In the genomic region with DNA sequence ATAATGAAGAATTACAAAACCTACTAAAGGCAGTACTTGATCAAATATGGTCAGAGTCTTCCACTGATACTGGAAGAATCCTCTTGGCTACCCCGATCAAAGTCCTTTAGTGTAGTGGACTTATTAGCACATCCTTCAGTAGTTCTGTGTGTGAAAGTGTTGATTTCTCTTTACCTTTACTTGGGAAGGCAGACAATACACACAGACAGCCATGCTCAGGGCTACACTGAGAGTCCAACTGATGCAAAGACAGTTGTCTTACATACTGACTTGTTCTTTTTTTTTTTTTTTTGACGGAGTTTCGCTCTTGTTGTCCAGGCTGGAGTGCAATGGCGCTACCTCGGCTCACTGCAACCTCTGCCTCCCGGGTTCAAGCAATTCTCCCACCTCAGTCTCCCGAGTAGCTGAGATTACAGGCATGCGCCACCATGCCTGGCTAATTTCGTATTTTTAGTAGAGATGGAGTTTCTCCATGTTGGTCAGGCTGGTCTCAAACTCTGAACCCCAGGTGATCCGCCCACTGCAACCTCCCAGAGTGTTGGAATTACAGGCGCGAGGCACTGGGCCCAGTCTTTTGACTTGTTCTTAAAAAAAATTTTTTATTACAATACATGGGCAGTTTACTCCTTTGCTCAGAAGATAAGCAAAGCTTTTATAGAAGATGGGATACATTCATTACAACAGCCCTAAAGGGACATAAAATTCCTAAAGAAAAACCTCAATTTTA, we compare ENCODE assay signal across 20 cellular contexts. TPM values are rescaled to one million over a fixed set of nuclear protein-coding genes. Genes with fewer than 3 reads are reported as not detected.
DNase-seq lines count a peak whose midpoint lies in the region; ATAC-seq and TF ChIP-seq lines count a peak whose summit lies in the region.
"Had no signal": no experiment of that assay in that cellular context is flagged by ENCODE, and none has a peak within 500 bp of the region (broad histone marks: within the 10 kb centered on the region; RNA-seq: fewer than 3 reads in every experiment).

No MANE protein-coding gene starts in this region.

- no peak overlapping the region for H3K4me3 ChIP-seq in HEK293 (ENCODE audit: low read depth, low read length)
- peak overlapping the region in 1 of 2 experiments; percentile 36 for H3K4me3 ChIP-seq in neutrophil (ENCODE audit: low read depth in 1 of 2, low read length in 1 of 2)
- H3K4me3 ChIP-seq in PC-3 (ENCODE audit: low read length): no peak overlapping the region
- H3K4me3 ChIP-seq: PC-9 had no signal

- ATAC-seq in activated T-helper 17 cell treated with anti-CD3 and anti-CD28 coated beads, Interleukin-2, amount 50 U/mL, for 72 hours (replicated peaks): no peak
- no peak for ATAC-seq in PC-3
- ATAC-seq in stimulated activated memory B cell treated with anti-CD40 and anti-IgM and Interleukin-4, amounts not matched to agents 10 μg/mL and 1 μg/mL and 100 μg/mL, for 72 hours: no peak
- ATAC-seq: CD8-positive, alpha-beta T cell; HCT116 had no signal

- no peak overlapping the region for H3K9ac ChIP-seq in PC-3 (ENCODE audit: low read length)

- H2AFZ ChIP-seq in PC-3 (ENCODE audit: low read length): no peak overlapping the region
- H2AFZ ChIP-seq: PC-9 had no signal

- peaks cover 0 to 3% (median 0%) of the 10 kb centered on the region in 7 donors for H3K9me3 Mint-ChIP-seq in CD14-positive monocyte
- H3K9me3 Mint-ChIP-seq in activated T-helper 17 cell treated with anti-CD3 and anti-CD28 coated beads, Interleukin-2, amount 50 U/mL, for 72 hours: no peaks in the 10 kb centered on the region
- H3K9me3 Mint-ChIP-seq in stimulated activated memory B cell treated with anti-CD40 and anti-IgM and Interleukin-4, amounts not matched to agents 10 μg/mL and 1 μg/mL and 100 μg/mL, for 72 hours: no peaks in the 10 kb centered on the region
- H3K9me3 Mint-ChIP-seq: CD8-positive, alpha-beta T cell had no signal

- H3F3A ChIP-seq in PC-3 (ENCODE audit: low read length, unreplicated experiment): peaks cover 5% of the 10 kb centered on the region

- H3K36me3 ChIP-seq in HEK293 (ENCODE audit: control insufficient read depth in 2 of 2, insufficient read depth in 1 of 2, low read length in 2 of 2) (no peaks in the 10 kb centered on the region), neutrophil (no peaks in the 10 kb centered on the region), PC-3 (ENCODE audit: low read depth, low read length) (no peaks in the 10 kb centered on the region)

- no peaks in the 10 kb centered on the region for H3K9me2 ChIP-seq in PC-3 (replicated peaks; ENCODE audit: low read length)

- POLR2A ChIA-PET in HEK293 (lab: Yijun Ruan, JAX): interaction anchor here (0.6 kb wide), 1 partner anchor 666 kb away, joined by 7 read pairs; no protein-coding TSS in a partner anchor
- POLR2A ChIA-PET in PC-3 (lab: Charles Lee; ENCODE audit: unreplicated experiment): no interaction called here

- peaks cover 21% of the 10 kb centered on the region for H3K79me2 ChIP-seq in PC-3 (ENCODE audit: low read length)

- peak overlapping the region; percentile 93 to 99 (median 96) for H3K27ac Mint-ChIP-seq in CD14-positive monocyte
- H3K27ac Mint-ChIP-seq in activated T-helper 17 cell treated with anti-CD3 and anti-CD28 coated beads, Interleukin-2, amount 50 U/mL, for 72 hours: no peak overlapping the region
- H3K27ac Mint-ChIP-seq in stimulated activated memory B cell treated with anti-CD40 and anti-IgM and Interleukin-4, amounts not matched to agents 10 μg/mL and 1 μg/mL and 100 μg/mL, for 72 hours: no peak overlapping the region
- H3K27ac Mint-ChIP-seq: CD8-positive, alpha-beta T cell had no signal

- H3K27ac ChIP-seq in HEK293 (ENCODE audit: extremely low read depth, low read depth, low read length) (no peak overlapping the region), neutrophil (peak overlapping the region; percentile 93), PC-3 (ENCODE audit: low read length) (no peak overlapping the region)
- H3K27ac ChIP-seq: PC-9 had no signal

- H4K20me1 ChIP-seq in PC-3 (ENCODE audit: low read length): peaks cover 10% of the 10 kb centered on the region; the same call in 1 of the 2 replicates

- intact Hi-C loops in CD14-positive monocyte (cut with micrococcal nuclease) (no loop called here), PC-3 (cut with micrococcal nuclease) (loop anchor here (5.0 to 10.0 kb wide), 2 partner anchors 35 to 248 kb away; no protein-coding TSS in a partner anchor)

- no peak overlapping the region for H3K4me3 Mint-ChIP-seq in CD14-positive monocyte
- H3K4me3 Mint-ChIP-seq in activated T-helper 17 cell treated with anti-CD3 and anti-CD28 coated beads, Interleukin-2, amount 50 U/mL, for 72 hours: peak overlapping the region; percentile 16
- no peak overlapping the region for H3K4me3 Mint-ChIP-seq in stimulated activated memory B cell treated with anti-CD40 and anti-IgM and Interleukin-4, amounts not matched to agents 10 μg/mL and 1 μg/mL and 100 μg/mL, for 72 hours
- H3K4me3 Mint-ChIP-seq: CD8-positive, alpha-beta T cell had no signal

- CTCF ChIA-PET in HEK293 (lab: Yijun Ruan, JAX) (interaction anchor here (0.6 to 1.8 kb wide), 3 partner anchors 16 to 177 kb away, joined by 3 to 7 read pairs (median 4); no protein-coding TSS in a partner anchor), PC-3 (lab: Charles Lee) (no interaction called here)

- no peaks in the 10 kb centered on the region for H3K36me3 Mint-ChIP-seq in CD14-positive monocyte
- H3K36me3 Mint-ChIP-seq in activated T-helper 17 cell treated with anti-CD3 and anti-CD28 coated beads, Interleukin-2, amount 50 U/mL, for 72 hours (ENCODE audit: low read depth): peaks cover 15% of the 10 kb centered on the region
- H3K36me3 Mint-ChIP-seq in stimulated activated memory B cell treated with anti-CD40 and anti-IgM and Interleukin-4, amounts not matched to agents 10 μg/mL and 1 μg/mL and 100 μg/mL, for 72 hours: no peaks in the 10 kb centered on the region

- BruUV-seq in PC-3 (replicated peaks; lab: Mats Ljungman, UMichigan): no TSS peak

- H3K9me3 ChIP-seq in HEK293 (ENCODE audit: control insufficient read depth, insufficient read depth, low read depth, low read length): no peaks in the 10 kb centered on the region
- H3K9me3 ChIP-seq in neutrophil: no peaks in the 10 kb centered on the region
- H3K9me3 ChIP-seq in PC-3 (ENCODE audit: low read length): no peaks in the 10 kb centered on the region

- no peaks in the 10 kb centered on the region for H3K27me3 ChIP-seq in neutrophil
- no peaks in the 10 kb centered on the region for H3K27me3 ChIP-seq in PC-3 (ENCODE audit: low read length)

- TF ChIP-seq CTCF in CD14-positive monocyte (IDR thresholded peaks at IDR 0.05): no peak
- TF ChIP-seq CTCF in HEK293 (tag by site-specific recombination; IDR thresholded peaks at IDR 0.05): no peak
- no peak for TF ChIP-seq CTCF in neutrophil (IDR thresholded peaks at IDR 0.05)
- TF ChIP-seq CTCF in PC-3 (conservative IDR thresholded peaks at IDR 0.05; ENCODE audit: low read depth, low read length): no peak

- H3K27me3 Mint-ChIP-seq in CD14-positive monocyte (ENCODE audit: low read depth in 3 of 3): peaks cover 0 to 3% (median 0%) of the 10 kb centered on the region in 3 donors
- H3K27me3 Mint-ChIP-seq in activated T-helper 17 cell treated with anti-CD3 and anti-CD28 coated beads, Interleukin-2, amount 50 U/mL, for 72 hours: no peaks in the 10 kb centered on the region
- H3K27me3 Mint-ChIP-seq in stimulated activated memory B cell treated with anti-CD40 and anti-IgM and Interleukin-4, amounts not matched to agents 10 μg/mL and 1 μg/mL and 100 μg/mL, for 72 hours: no peaks in the 10 kb centered on the region

- DNase-seq in CD14-positive monocyte (ENCODE audit: low spot score) (no peak), globus pallidus (ENCODE audit: low spot score) (no peak), PC-3 (no peak)
- DNase-seq: Calu3; CD8-positive, alpha-beta T cell; GF-D8; GOT3; KG1; NCI-H1417; NCI-H187; NCI-H2107; NCI-H510A treated with DMSO at 0.1 percent for 48 hours; NCI-H82; PC-9; SW 1271 had no signal

- H3K4me1 Mint-ChIP-seq in CD14-positive monocyte: peaks cover 74% of the 10 kb centered on the region
- H3K4me1 Mint-ChIP-seq in activated T-helper 17 cell treated with anti-CD3 and anti-CD28 coated beads, Interleukin-2, amount 50 U/mL, for 72 hours: peaks cover 17% of the 10 kb centered on the region
- peaks cover 55% of the 10 kb centered on the region for H3K4me1 Mint-ChIP-seq in stimulated activated memory B cell treated with anti-CD40 and anti-IgM and Interleukin-4, amounts not matched to agents 10 μg/mL and 1 μg/mL and 100 μg/mL, for 72 hours

- H3K4me2 ChIP-seq in PC-3 (ENCODE audit: low read length): no peak overlapping the region

- H3K4me1 ChIP-seq in HEK293 (ENCODE audit: control insufficient read depth, insufficient read depth, low read length): peaks cover 7% of the 10 kb centered on the region
- peaks cover 78 to 89% of the 10 kb centered on the region in 2 experiments for H3K4me1 ChIP-seq in neutrophil (ENCODE audit: control insufficient read depth in 1 of 2, insufficient read depth in 1 of 2, low read depth in 1 of 2, low read length in 1 of 2)
- H3K4me1 ChIP-seq in PC-3 (ENCODE audit: insufficient read depth, low read length): peaks cover 60% of the 10 kb centered on the region

RNA-seq across cellular contexts. Expression of a gene that starts 3.5 kb away (rescaled TPM):
- 100 to 1,000 TPM; 206 to 238 TPM for polyA plus RNA-seq in CD14-positive monocyte
- 10 to 100 TPM; 76.5 to 78.8 TPM for total RNA-seq in activated T-helper 17 cell treated with anti-CD3 and anti-CD28 coated beads, Interleukin-2, amount 50 U/mL, for 72 hours
- total RNA-seq in PC-3 (2014; rRNA removed): 330 and 455 TPM in 2 replicates

RNA-seq across cellular contexts. Expression of a gene that starts 43.7 kb away (rescaled TPM):
- 1,000 to 10,000 TPM; 1,470 to 1,628 TPM for polyA plus RNA-seq in CD14-positive monocyte
- 100 to 1,000 TPM; 240 to 302 TPM for total RNA-seq in activated T-helper 17 cell treated with anti-CD3 and anti-CD28 coated beads, Interleukin-2, amount 50 U/mL, for 72 hours
- total RNA-seq in PC-3 (2014; rRNA removed): 45.1 and 45.7 TPM in 2 replicates

RNA-seq across cellular contexts. Expression of a gene that starts 59.1 kb away (rescaled TPM):
- polyA plus RNA-seq in CD14-positive monocyte: 100 to 1,000 TPM; 109 to 112 TPM
- 10 to 100 TPM; 52.6 to 86.2 TPM for total RNA-seq in activated T-helper 17 cell treated with anti-CD3 and anti-CD28 coated beads, Interleukin-2, amount 50 U/mL, for 72 hours
- total RNA-seq in PC-3 (2014; rRNA removed): 242 and 290 TPM in 2 replicates

Comparison
In these comparisons a context has a peak if more than half of its experiments do, and no peak if none do; other contexts are left out.
1. H3K27ac Mint-ChIP-seq: peak in CD14-positive monocyte (7 of 7); none in activated T-helper 17 cell treated with anti-CD3 and anti-CD28 coated beads, Interleukin-2, amount 50 U/mL, for 72 hours (single experiment) and stimulated activated memory B cell treated with anti-CD40 and anti-IgM and Interleukin-4, amounts not matched to agents 10 μg/mL and 1 μg/mL and 100 μg/mL, for 72 hours (single experiment).